Comparison of ENCODE assay signal across 18 cellular contexts in genomic region chr20:43895235-43895634, GRCh38. TPM values are rescaled to one million over a fixed set of nuclear protein-coding genes. Genes with fewer than 3 reads are reported as not detected.
A peak's percentile ranks its signal among the peaks of the same experiment; 100 is the strongest.
DNase-seq lines count a peak whose midpoint lies in the region; ATAC-seq, FAIRE-seq and TF ChIP-seq lines count a peak whose summit lies in the region.
"Had no signal": no experiment of that assay in that cellular context is flagged by ENCODE, and none has a peak within 500 bp of the region (broad histone marks: within the 10 kb centered on the region; RNA-seq: fewer than 3 reads in every experiment).

No MANE protein-coding gene starts in this region.

- peaks cover 22% of the 10 kb centered on the region for H3K4me1 Mint-ChIP-seq in nephron progenitor cell

- H2AFZ ChIP-seq in IMR-90 (replicated peaks; ENCODE audit: low read length, poor library complexity) (no peak overlapping the region), H1 (ENCODE audit: low read length) (0 out of 2 replicates have a peak overlapping the region, but pooled peaks have one; percentile 22)

- no peak for FAIRE-seq in H1 (lab: Jason Lieb, UNC)
- FAIRE-seq: A549, GM12878, GM19239 had no signal

- H3K9ac ChIP-seq in IMR-90 (ENCODE audit: low read depth, low read length) (no peak overlapping the region), H1 (replicated peaks in 1 of 4; ENCODE audit: extremely low read depth in 1 of 4, low read depth in 3 of 4, low read length in 3 of 4) (no peak overlapping the region)
- H3K9ac ChIP-seq: KMS-11 had no signal

- H2BK120ac ChIP-seq in IMR-90 (ENCODE audit: low read depth, low read length) (no peak overlapping the region), H1 (replicated peaks; ENCODE audit: low read depth, low read length) (no peak overlapping the region)

- H3K36me3 Mint-ChIP-seq in nephron progenitor cell (ENCODE audit: low read depth), result no peaks in the 10 kb centered on the region
- H3K36me3 Mint-ChIP-seq: CD8-positive, alpha-beta T cell had no signal

- peaks cover 5% of the 10 kb centered on the region; the same call in 1 of the 2 replicates for H3K4me1 ChIP-seq in IMR-90 (ENCODE audit: control insufficient read depth, insufficient read depth, low read length)
- H3K4me1 ChIP-seq in H1 (replicated peaks in 1 of 4; ENCODE audit: control insufficient read depth in 3 of 4, insufficient read depth in 4 of 4, low read length in 3 of 4), result peaks cover 6 to 15% (median 12%) of the 10 kb centered on the region in 4 experiments
- H3K4me1 ChIP-seq: BE2C had no signal

- BruUV-seq in IMR-90 (replicated peaks; lab: Mats Ljungman, UMichigan), result no TSS peak

- H3K27ac Mint-ChIP-seq in nephron progenitor cell, result no peak overlapping the region
- H3K27ac Mint-ChIP-seq: CD8-positive, alpha-beta T cell; HFFc6 had no signal

- no peak overlapping the region for H2AK9ac ChIP-seq in IMR-90 (replicated peaks; ENCODE audit: low read depth, low read length, poor library complexity)

- H3K4me2 ChIP-seq in IMR-90 (ENCODE audit: low read depth, low read length), result no peak overlapping the region
- no peak overlapping the region; a peak in 1 of 4 replicates for H3K4me2 ChIP-seq in H1 (ENCODE audit: insufficient read depth in 1 of 2, low read depth in 2 of 2, low read length in 2 of 2)
- H3K4me2 ChIP-seq: A549, KMS-11 had no signal

- H3K36me3 ChIP-seq in IMR-90 (ENCODE audit: control insufficient read depth, insufficient read depth, low read length) (no peaks in the 10 kb centered on the region), H1 (ENCODE audit: control insufficient read depth in 2 of 4, insufficient read depth in 4 of 4, low read length in 3 of 4) (no peaks in the 10 kb centered on the region)
- H3K36me3 ChIP-seq: BE2C, MG63 had no signal

- H3K18ac ChIP-seq in IMR-90 (ENCODE audit: low read depth, low read length), result no peak overlapping the region
- H3K18ac ChIP-seq in H1 (ENCODE audit: extremely low read depth, low read length), result no peak overlapping the region

- 0 out of 2 replicates have a peak overlapping the region, but pooled peaks have one; percentile 33 for H2BK20ac ChIP-seq in IMR-90 (ENCODE audit: low read depth, low read length)
- no peak overlapping the region for H2BK20ac ChIP-seq in H1 (ENCODE audit: low read length)

- WGBS in IMR-90 (ENCODE audit: extremely low coverage in 2 of 2, insufficient read length in 1 of 2), 2 experiments, result no CpG with 5 or more reads among the region's 4 CpGs
- WGBS in H1 (ENCODE audit: extremely low coverage in 1 of 2, insufficient coverage in 1 of 2, insufficient read length in 1 of 2, insufficient replicate concordance in 2 of 2, low coverage in 1 of 2, low lambda C conversion rate in 2 of 2, missing lambda C conversion rate in 1 of 2), 2 experiments, result 86% methylated on average over 4 of the region's 4 CpGs; no CpG with 5 or more reads in 1 of the 2 experiments

- TF ChIP-seq POLR2A in IMR-90 (IDR thresholded peaks at IDR 0.05; ENCODE audit: low read depth, low read length) (no peak), H1 (IDR thresholded peaks at IDR 0.05; ENCODE audit: control extremely low read depth in 1 of 2, low read depth in 2 of 2, low read length in 2 of 2) (no peak)

- no peak overlapping the region for H3K27ac ChIP-seq in IMR-90 (ENCODE audit: insufficient read depth, low read length)
- H3K27ac ChIP-seq in H1 (ENCODE audit: low read depth, low read length), result no peak overlapping the region
- H3K27ac ChIP-seq: A549, KMS-11 had no signal

- H3K56ac ChIP-seq in IMR-90 (ENCODE audit: extremely low read depth, insufficient read depth, low read length), result no peak overlapping the region
- no peak overlapping the region for H3K56ac ChIP-seq in H1 (replicated peaks; ENCODE audit: insufficient read length, low read depth, low read length)

- no peak overlapping the region for H2BK12ac ChIP-seq in H1 (ENCODE audit: low read depth, low read length)

- H3K9me1 ChIP-seq in IMR-90 (ENCODE audit: insufficient read depth, low read length), result peaks cover 6% of the 10 kb centered on the region; the same call in 1 of the 2 replicates

- CTCF ChIA-PET in IMR-90 (lab: Yijun Ruan, JAX) (no interaction called here), H1 (lab: Charles Lee; ENCODE audit: partially characterized antibody) (interaction anchor here (1.0 kb wide), 1 partner anchor 16 kb away, joined by 7 read pairs; no protein-coding TSS in a partner anchor)

- DNase-seq in COLO829 (ENCODE audit: low spot score) (peak; percentile 64), IMR-90 (peak; percentile 30), H1 (ENCODE audit: low read depth in 1 of 2, low spot score in 2 of 2) (no peak), skeletal muscle cell (ENCODE audit: low read depth) (peak; percentile 29), nephron progenitor cell (no peak)
- DNase-seq: BE2C; CD8-positive, alpha-beta T cell; HFFc6; MG63; NCI-H1092 treated with DMSO at 0.1 percent for 48 hours; NCI-H1694; NCI-H748 treated with DMSO at 0.1 percent for 48 hours had no signal

- no peak for TF ChIP-seq CTCF in IMR-90 (conservative IDR thresholded peaks at IDR 0.05; ENCODE audit: low read depth, low read length)
- TF ChIP-seq CTCF in H1 (IDR thresholded peaks at IDR 0.05; ENCODE audit: control extremely low read depth in 1 of 3, insufficient read depth in 1 of 3, low read depth in 1 of 3, low read length in 3 of 3), result no peak
- no peak for TF ChIP-seq CTCF in nephron progenitor cell (IDR thresholded peaks at IDR 0.05)

- H3K4me3 ChIP-seq in IMR-90 (ENCODE audit: insufficient read depth, low read depth, low read length), result no peak overlapping the region
- H3K4me3 ChIP-seq in H1 (ENCODE audit: extremely low read depth in 1 of 4, insufficient read depth in 2 of 4, low read depth in 3 of 4, low read length in 4 of 4), result no peak overlapping the region
- H3K4me3 ChIP-seq in skeletal muscle cell (ENCODE audit: low read depth, low read length), result no peak overlapping the region
- H3K4me3 ChIP-seq: A549, GM12878, MG63 had no signal

- H4K8ac ChIP-seq in IMR-90 (ENCODE audit: low read depth in 2 of 2, low read length in 2 of 2) (no peak overlapping the region), H1 (ENCODE audit: extremely low read depth, insufficient read depth, low read length) (no peak overlapping the region)

- H3K14ac ChIP-seq in IMR-90 (replicated peaks; ENCODE audit: low read depth, low read length) (no peak overlapping the region), H1 (ENCODE audit: insufficient read length) (no peak overlapping the region)

- dilution Hi-C loops in IMR-90 (cut with HindIII; ENCODE audit: low sequenced_read_pairs, unreplicated experiment), result no loop called here

- H2BK15ac ChIP-seq in IMR-90 (ENCODE audit: low read depth, low read length) (peak overlapping the region; percentile 30; the same call in 1 of the 3 replicates), H1 (ENCODE audit: low read length) (no peak overlapping the region)

- H3K79me1 ChIP-seq in IMR-90 (ENCODE audit: low read depth in 1 of 2, low read length in 2 of 2) (no peaks in the 10 kb centered on the region), H1 (ENCODE audit: low read depth, low read length) (no peaks in the 10 kb centered on the region)

- H4K91ac ChIP-seq in IMR-90 (ENCODE audit: insufficient read depth, low read depth, low read length) (no peak overlapping the region), H1 (replicated peaks; ENCODE audit: insufficient read length, low read length) (no peak overlapping the region)

- no peak overlapping the region for H3K4me3 Mint-ChIP-seq in nephron progenitor cell
- H3K4me3 Mint-ChIP-seq: CD8-positive, alpha-beta T cell; HFFc6 had no signal

- no peak for ATAC-seq in IMR-90 (ENCODE audit: low read depth)
- no peak for ATAC-seq in GM21390 (IDR thresholded peaks at IDR 0.05; ENCODE audit: unreplicated experiment)
- ATAC-seq in GM21526 (IDR thresholded peaks at IDR 0.05; ENCODE audit: low FRiP score, unreplicated experiment), result no peak
- ATAC-seq: A549; CD8-positive, alpha-beta T cell; GM12878 had no signal

- H3K9me3 Mint-ChIP-seq in nephron progenitor cell, result peaks cover 25% of the 10 kb centered on the region

- H3K27me3 Mint-ChIP-seq in nephron progenitor cell (ENCODE audit: low read depth, poor library complexity), result peaks cover 3% of the 10 kb centered on the region

- H4K5ac ChIP-seq in IMR-90 (ENCODE audit: low read depth, low read length) (no peak overlapping the region), H1 (ENCODE audit: insufficient read length, low read depth, low read length) (no peak overlapping the region)

- intact Hi-C loops in IMR-90 (cut with micrococcal nuclease), result no loop called here

- H3K9me3 ChIP-seq in IMR-90 (ENCODE audit: control insufficient read depth, insufficient read depth, low read length) (no peaks in the 10 kb centered on the region), H1 (ENCODE audit: insufficient read depth in 2 of 2, low read depth in 1 of 2, low read length in 1 of 2) (no peaks in the 10 kb centered on the region)
- H3K9me3 ChIP-seq: BE2C had no signal

- TF ChIP-seq RAD21 in IMR-90 (IDR thresholded peaks at IDR 0.05; ENCODE audit: low read length) (no peak), H1 (IDR thresholded peaks at IDR 0.05 in 1 of 2, conservative IDR thresholded peaks at IDR 0.05 in 1 of 2; ENCODE audit: low read depth in 2 of 2, low read length in 2 of 2) (no peak)

- H4K20me1 ChIP-seq in IMR-90 (ENCODE audit: insufficient read depth, low read length) (no peaks in the 10 kb centered on the region), H1 (replicated peaks in 1 of 2; ENCODE audit: control insufficient read depth in 1 of 2, insufficient read depth in 2 of 2, low read length in 2 of 2) (no peaks in the 10 kb centered on the region)

- no peaks in the 10 kb centered on the region for H3K79me2 ChIP-seq in H1 (ENCODE audit: control insufficient read depth in 1 of 2, insufficient read depth in 2 of 2, low read length in 2 of 2)

- peaks cover 2% of the 10 kb centered on the region; the same call in 1 of the 2 replicates for H3K23me2 ChIP-seq in H1 (ENCODE audit: low read depth, low read length)

- H3K4ac ChIP-seq in IMR-90 (ENCODE audit: low read depth, low read length) (no peak overlapping the region), H1 (replicated peaks; ENCODE audit: insufficient read length, low read depth, low read length) (no peak overlapping the region)

- H3K27me3 ChIP-seq in IMR-90 (ENCODE audit: control insufficient read depth, insufficient read depth, low read length), result no peaks in the 10 kb centered on the region
- H3K27me3 ChIP-seq in H1 (replicated peaks in 1 of 4; ENCODE audit: control insufficient read depth in 3 of 4, extremely low read depth in 1 of 4, insufficient read depth in 3 of 4, low read length in 3 of 4), result no peaks in the 10 kb centered on the region
- H3K27me3 ChIP-seq: BE2C had no signal

- in situ Hi-C loops in IMR-90 (cut with MboI; ENCODE audit: low sequenced_read_pairs), result no loop called here

- H2AK5ac ChIP-seq in IMR-90 (ENCODE audit: low read depth, low read length) (no peak overlapping the region), H1 (ENCODE audit: low read depth, low read length) (no peak overlapping the region)

- POLR2A ChIA-PET in IMR-90 (lab: Charles Lee; ENCODE audit: unreplicated experiment) (interaction anchor here (1.0 kb wide), 1 partner anchor 140 kb away, joined by 3 read pairs; no protein-coding TSS in a partner anchor), H1 (lab: Charles Lee; ENCODE audit: partially characterized antibody) (no interaction called here)

- H2BK5ac ChIP-seq in IMR-90 (ENCODE audit: low read depth, low read length, poor library complexity, severe bottlenecking) (no peak overlapping the region), H1 (ENCODE audit: low read depth, low read length) (no peak overlapping the region)

- no peak overlapping the region for H3K23ac ChIP-seq in IMR-90 (ENCODE audit: low read depth, low read length)
- H3K23ac ChIP-seq in H1 (ENCODE audit: insufficient read length), result no peak overlapping the region

- no peak for TF ChIP-seq EP300 in H1 (IDR thresholded peaks at IDR 0.05; ENCODE audit: borderline replicate concordance in 1 of 2, low read depth in 2 of 2, low read length in 2 of 2)

RNA-seq across cellular contexts. Expression of gene TOX2, which starts 19.4 kb away (rescaled TPM):
- 1.1 and 1.3 TPM in 2 replicates for total RNA-seq in IMR-90 (2012; rRNA removed)
- 17.2 and 17.5 TPM in 2 replicates for polyA plus RNA-seq in IMR-90 (2012; rRNA removed)
- 14.6 and 25.9 TPM in 2 replicates for polyA plus RNA-seq in IMR-90 (2012; cell fraction: cytosol; rRNA removed)
- 17.1 and 23.2 TPM in 2 replicates for polyA plus RNA-seq in IMR-90 (2012; cell fraction: nucleus; rRNA removed; ENCODE audit: low replicate concordance)
- total RNA-seq in H1 (2021; fragmentation: NEBNext Ultra II Directional; extraction: Animal tissue kit (Norgen Biotek cat#: 25700)), result 3.4 TPM in 2 replicates
- 1.8 and 2.5 TPM in 2 replicates for polyA plus RNA-seq in H1 (2011; rRNA removed)
- polyA plus RNA-seq in H1 (2011; cell fraction: cytosol; rRNA removed), result 0.83 TPM
- polyA plus RNA-seq in H1 (2011; cell fraction: nucleus; rRNA removed), result 1.8 TPM
- polyA plus RNA-seq in H1 (2012, experiment 1 of 2), result 1.6 to 3.7 TPM (median 3.2 TPM) in 4 replicates
- polyA plus RNA-seq in H1 (2012, experiment 2 of 2), result 3.3 TPM
- 4.8 TPM for polyA plus RNA-seq in H1 (2013, experiment 1 of 2)
- 5.4 TPM for polyA plus RNA-seq in H1 (2013, experiment 2 of 2)
- polyA minus RNA-seq in H1 (2011; rRNA and poly(A)+ RNA removed), result 0.44 and 0.46 TPM in 2 replicates
- 1.7 TPM for polyA minus RNA-seq in H1 (2011; cell fraction: cytosol; rRNA and poly(A)+ RNA removed)
- 1.5 TPM for polyA minus RNA-seq in H1 (2011; cell fraction: nucleus; rRNA and poly(A)+ RNA removed)

Comparison
In these comparisons a context has a peak if more than half of its experiments do, and no peak if none do; other contexts are left out.
1. DNase-seq: peak in COLO829 (single experiment), IMR-90 (single experiment) and skeletal muscle cell (single experiment); none in H1 (0 of 2) and nephron progenitor cell (single experiment).